ENCODE assay signal across 10 cellular contexts in the genomic region with DNA sequence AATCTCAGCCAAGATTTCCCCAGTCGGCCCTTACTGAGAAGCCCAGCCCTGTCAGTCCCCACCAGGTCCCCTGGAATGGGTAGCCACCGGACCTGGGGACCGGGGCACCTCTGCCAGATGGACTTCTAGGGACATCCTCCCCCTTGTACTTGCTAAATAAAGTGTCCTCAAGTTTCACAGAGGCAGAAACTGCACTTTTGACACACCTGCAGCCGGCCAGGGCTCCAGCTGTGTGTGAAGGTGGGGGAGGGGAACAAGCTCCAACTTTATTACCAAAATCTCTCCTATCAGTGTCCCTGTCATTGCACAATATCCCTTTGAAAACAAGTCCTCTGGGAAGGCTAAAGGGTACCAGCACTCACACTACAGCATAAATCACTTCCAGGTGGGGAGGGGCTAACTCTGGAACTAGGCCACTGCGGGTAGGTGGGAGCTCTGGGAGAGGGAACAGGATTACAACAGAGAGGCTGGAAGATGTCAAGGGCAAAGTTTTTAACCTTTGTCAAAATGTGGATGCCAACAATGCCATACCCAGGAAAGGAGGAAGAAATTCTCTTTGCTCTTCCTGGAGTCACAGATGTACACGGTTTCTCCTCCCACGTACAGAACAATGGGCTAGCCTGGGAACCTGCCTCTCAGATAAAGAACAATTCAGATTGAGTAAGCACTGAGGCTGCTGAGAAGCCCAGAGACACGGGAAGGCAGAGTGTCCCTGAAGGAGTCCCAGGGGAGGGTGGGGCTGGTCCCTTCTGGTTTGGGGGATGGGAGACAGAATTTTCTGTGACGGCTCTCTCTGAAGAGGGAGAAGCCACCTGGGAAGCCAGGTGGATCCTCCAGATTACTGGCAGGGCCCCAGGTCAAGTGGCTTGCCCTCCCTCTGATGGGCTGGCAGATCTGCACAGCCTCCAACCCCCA. TPM values are rescaled to one million over a fixed set of nuclear protein-coding genes. Genes with fewer than 3 reads are reported as not detected.
A peak's percentile ranks its signal among the peaks of the same experiment; 100 is the strongest.
DNase-seq lines count a peak whose midpoint lies in the region; ATAC-seq and TF ChIP-seq lines count a peak whose summit lies in the region.
"Had no signal": no experiment of that assay in that cellular context is flagged by ENCODE, and none has a peak within 500 bp of the region (broad histone marks: within the 10 kb centered on the region; RNA-seq: fewer than 3 reads in every experiment).

No MANE protein-coding gene starts in this region.

- peaks cover 87 to 88% of the 10 kb centered on the region in 2 donors for H3K4me1 ChIP-seq in duodenal mucosa (ENCODE audit: control insufficient read depth in 1 of 2, insufficient read depth in 2 of 2, low read length in 2 of 2)
- peaks cover 15% of the 10 kb centered on the region for H3K4me1 ChIP-seq in smooth muscle cell (ENCODE audit: low read depth)
- peaks cover 0 to 13% (median 2%) of the 10 kb centered on the region in 4 donors for H3K4me1 ChIP-seq in tibial nerve

- peaks cover 0 to 7% of the 10 kb centered on the region in 2 donors for H3K36me3 ChIP-seq in duodenal mucosa (ENCODE audit: control insufficient read depth in 1 of 2, insufficient read depth in 2 of 2, low read length in 2 of 2)
- no peaks in the 10 kb centered on the region for H3K36me3 ChIP-seq in smooth muscle cell (ENCODE audit: low read depth)
- no peaks in the 10 kb centered on the region for H3K36me3 ChIP-seq in tibial nerve

- H3K9me3 ChIP-seq in duodenal mucosa (ENCODE audit: control insufficient read depth in 1 of 2, low read length in 2 of 2) (no peaks in the 10 kb centered on the region), smooth muscle cell (replicated peaks; ENCODE audit: low read depth) (no peaks in the 10 kb centered on the region), tibial nerve (no peaks in the 10 kb centered on the region)

- no peak for TF ChIP-seq POLR2A in tibial nerve (IDR thresholded peaks at IDR 0.05)

- H3K4me3 ChIP-seq in duodenal mucosa (ENCODE audit: low read depth in 1 of 2, low read length in 2 of 2) (peak overlapping the region; percentile 11 to 30), smooth muscle cell (no peak overlapping the region), tibial nerve (no peak overlapping the region)
- H3K4me3 ChIP-seq: lung had no signal

- H2AFZ ChIP-seq in smooth muscle cell (ENCODE audit: low read depth): no peak overlapping the region

- H3K9ac ChIP-seq in duodenal mucosa (ENCODE audit: low read depth in 1 of 2, low read length in 2 of 2) (peak overlapping the region; percentile 48 to 62), smooth muscle cell (ENCODE audit: low read depth) (no peak overlapping the region)

- WGBS in smooth muscle cell (ENCODE audit: low lambda C conversion rate): 66% methylated on average over 8 of the region's 9 CpGs
- WGBS in tibial nerve, 2 donors: 78 to 80% methylated on average over 8 to 9 of the region's 9 CpGs

- DNase-seq in GM20000 (ENCODE audit: low spot score) (peak; percentile 54), NCI-H187 treated with DMSO at 0.1 percent for 48 hours (lab: John Stamatoyannopoulos, UW) (peak; percentile 97), smooth muscle cell (lab: John Stamatoyannopoulos, UW; ENCODE audit: unreplicated experiment) (no peak), tibial nerve (ENCODE audit: low spot score in 2 of 2) (no peak), cerebellum (ENCODE audit: low spot score) (no peak)
- DNase-seq: activated gamma-delta T cell had no signal

- no peaks in the 10 kb centered on the region for H3K27me3 ChIP-seq in duodenal mucosa (ENCODE audit: control insufficient read depth in 1 of 2, insufficient read depth in 2 of 2, low read length in 2 of 2)
- no peaks in the 10 kb centered on the region for H3K27me3 ChIP-seq in smooth muscle cell (ENCODE audit: low read depth)
- H3K27me3 ChIP-seq in tibial nerve: no peaks in the 10 kb centered on the region

- peak overlapping the region; percentile 67 for H3K27ac ChIP-seq in duodenal mucosa (ENCODE audit: low read depth, low read length)
- peak overlapping the region; percentile 87 for H3K27ac ChIP-seq in smooth muscle cell (ENCODE audit: low read depth)
- H3K27ac ChIP-seq in tibial nerve: peak overlapping the region in 1 of 4 donors; percentile 4

- H3K79me2 ChIP-seq in smooth muscle cell (ENCODE audit: low read depth): peaks cover 5% of the 10 kb centered on the region

- ATAC-seq in HG03175 (IDR thresholded peaks at IDR 0.05; ENCODE audit: unreplicated experiment) (no peak), HG02623 (IDR thresholded peaks at IDR 0.05; ENCODE audit: unreplicated experiment) (no peak)

- TF ChIP-seq CTCF in GM20000 (IDR thresholded peaks at IDR 0.05; ENCODE audit: extremely low read depth, missing control alignments) (no peak), smooth muscle cell (IDR thresholded peaks at IDR 0.05; ENCODE audit: borderline replicate concordance, insufficient read depth, poor library complexity, severe bottlenecking) (no peak), tibial nerve (IDR thresholded peaks at IDR 0.05) (no peak)

- H4K20me1 ChIP-seq in smooth muscle cell (ENCODE audit: low read depth): no peaks in the 10 kb centered on the region

- H3F3A ChIP-seq in smooth muscle cell (ENCODE audit: low read depth): no peaks in the 10 kb centered on the region

- TF ChIP-seq EP300 in tibial nerve (IDR thresholded peaks at IDR 0.05): no peak

- peak overlapping the region; percentile 70 for H3K4me2 ChIP-seq in smooth muscle cell

RNA-seq across cellular contexts. Expression of gene SDC1, which starts 11.0 kb away (rescaled TPM):
- total RNA-seq in smooth muscle cell: 61.0 and 81.1 TPM in 2 replicates
- 88.1 and 110 TPM in 2 replicates for polyA plus RNA-seq in smooth muscle cell
- total RNA-seq in tibial nerve: 1 to 10 TPM in 2 of 4 donors, under 1 TPM in 2; 0.78 to 2.8 (median 1.7) TPM
- total RNA-seq in cerebellum: 26.0 TPM

Comparison
In these comparisons a context has a peak if more than half of its experiments do, and no peak if none do; other contexts are left out.
1. DNase-seq: peak in GM20000 (single experiment) and NCI-H187 treated with DMSO at 0.1 percent for 48 hours (single experiment); none in smooth muscle cell (single experiment), tibial nerve (0 of 2) and cerebellum (single experiment).
2. H3K4me3 ChIP-seq: peak in duodenal mucosa (2 of 2); none in smooth muscle cell (single experiment) and tibial nerve (0 of 4).